Comparison of ENCODE assay signal across 14 cellular contexts in genomic region chr4:23455482-23455881, GRCh38.
DNase-seq lines count a peak whose midpoint lies in the region; ATAC-seq and TF ChIP-seq lines count a peak whose summit lies in the region.
"Had no signal": no experiment of that assay in that cellular context is flagged by ENCODE, and none has a peak within 500 bp of the region (broad histone marks: within the 10 kb centered on the region; RNA-seq: fewer than 3 reads in every experiment).

No MANE protein-coding gene starts in this region.

- H3K4me3 Mint-ChIP-seq in progenitor cell of endocrine pancreas (ENCODE audit: low read depth): no peak overlapping the region
- H3K4me3 Mint-ChIP-seq: activated naive CD4-positive, alpha-beta T cell treated with anti-CD3 and anti-CD28 coated beads for 36 hours had no signal

- DNase-seq in H7 (peak; percentile 11), RKO (ENCODE audit: low spot score) (peak; percentile 3), right atrium auricular region (ENCODE audit: low spot score) (no peak), progenitor cell of endocrine pancreas (ENCODE audit: low spot score, unreplicated experiment) (no peak), NCI-H2029 treated with DMSO at 0.1 percent for 48 hours (lab: John Stamatoyannopoulos, UW) (no peak)
- DNase-seq: activated CD4-positive, alpha-beta T cell treated with anti-CD3 and anti-CD28 coated beads, Interleukin-2, amount 50 U/mL, for 1 hour; activated naive CD4-positive, alpha-beta T cell treated with anti-CD3 and anti-CD28 coated beads for 36 hours; effector CD4-positive, alpha-beta T cell; NCI-H1048; uterus had no signal

- H3K36me3 ChIP-seq in H7 (replicated peaks; ENCODE audit: control insufficient read depth, insufficient read depth, low read length) (no peaks in the 10 kb centered on the region), right atrium auricular region (no peaks in the 10 kb centered on the region)
- H3K36me3 ChIP-seq: uterus had no signal

- no peaks in the 10 kb centered on the region for H3K27me3 ChIP-seq in H7 (ENCODE audit: control insufficient read depth, insufficient read depth, low read length)
- no peaks in the 10 kb centered on the region for H3K27me3 ChIP-seq in right atrium auricular region
- H3K27me3 ChIP-seq: uterus had no signal

- H3K27ac Mint-ChIP-seq in progenitor cell of endocrine pancreas: no peak overlapping the region
- H3K27ac Mint-ChIP-seq: activated naive CD4-positive, alpha-beta T cell treated with anti-CD3 and anti-CD28 coated beads for 36 hours had no signal

- peaks cover 0 to 5% of the 10 kb centered on the region in 2 donors for H3K4me1 ChIP-seq in right atrium auricular region
- H3K4me1 ChIP-seq: uterus had no signal

- no peak overlapping the region for H3K4me3 ChIP-seq in H7 (ENCODE audit: insufficient read depth, low read depth, low read length)
- H3K4me3 ChIP-seq in right atrium auricular region: no peak overlapping the region
- H3K4me3 ChIP-seq: uterus had no signal

- H3K4me1 Mint-ChIP-seq in progenitor cell of endocrine pancreas (ENCODE audit: low read depth): peaks cover 2% of the 10 kb centered on the region

- peak overlapping the region in 1 of 2 donors; percentile 17 for H3K27ac ChIP-seq in right atrium auricular region
- H3K27ac ChIP-seq: RWPE1, uterus had no signal

- ATAC-seq in GM21717 (IDR thresholded peaks at IDR 0.05; ENCODE audit: unreplicated experiment) (no peak), HG02885 (IDR thresholded peaks at IDR 0.05; ENCODE audit: poor library complexity, unreplicated experiment) (no peak), GM19023 (IDR thresholded peaks at IDR 0.05; ENCODE audit: unreplicated experiment) (no peak)

- H3K9me3 ChIP-seq in right atrium auricular region: no peaks in the 10 kb centered on the region
- H3K9me3 ChIP-seq: uterus had no signal

- TF ChIP-seq CTCF in right atrium auricular region (IDR thresholded peaks at IDR 0.05) (peak; percentile 8 to 44), progenitor cell of endocrine pancreas (IDR thresholded peaks at IDR 0.05; ENCODE audit: unreplicated experiment) (peak; percentile 45)

- H3K36me3 Mint-ChIP-seq in progenitor cell of endocrine pancreas (ENCODE audit: insufficient read depth): no peaks in the 10 kb centered on the region

- H3K9me3 Mint-ChIP-seq in progenitor cell of endocrine pancreas (ENCODE audit: low read depth): no peaks in the 10 kb centered on the region
- H3K9me3 Mint-ChIP-seq: activated naive CD4-positive, alpha-beta T cell treated with anti-CD3 and anti-CD28 coated beads for 36 hours had no signal

- H3K27me3 Mint-ChIP-seq in progenitor cell of endocrine pancreas: no peaks in the 10 kb centered on the region

Comparison
In these comparisons a context has a peak if more than half of its experiments do, and no peak if none do; other contexts are left out.
1. DNase-seq: peak in H7 (single experiment) and RKO (single experiment); none in right atrium auricular region (single experiment), progenitor cell of endocrine pancreas (single experiment) and NCI-H2029 treated with DMSO at 0.1 percent for 48 hours (single experiment).